ENCODE assay signal across 7 cellular contexts in genomic region chr15:40044717-40045571, GRCh38. TPM values are rescaled to one million over a fixed set of nuclear protein-coding genes. Genes with fewer than 3 reads are reported as not detected.
DNase-seq lines count a peak whose midpoint lies in the region; ATAC-seq, FAIRE-seq and TF ChIP-seq lines count a peak whose summit lies in the region.

No MANE protein-coding gene starts in this region.

- intact Hi-C loops in adrenal gland (cut with DNase I) (loop anchor here (5.0 to 10.0 kb wide), 3 partner anchors 120 to 230 kb away; partner anchors contain the start of gene BUB1B (in 1 of the 2)), sciatic nerve (cut with DNase I) (loop anchor here (5.0 kb wide), 1 partner anchor 227 kb away; no protein-coding TSS in a partner anchor)

- H3K27me3 Mint-ChIP-seq in T-cell = no peaks in the 10 kb centered on the region

- TF ChIP-seq POLR2A in GM12891 (IDR thresholded peaks at IDR 0.05; ENCODE audit: low read depth, low read length) = no peak
- no peak for TF ChIP-seq POLR2A in adrenal gland (IDR thresholded peaks at IDR 0.05)

- CTCF ChIA-PET in T-cell (lab: Charles Lee) = interaction anchor here (0.5 to 3.3 kb wide), 11 partner anchors 9 to 1264 kb away, joined by 3 to 22 read pairs (median 6); no protein-coding TSS in a partner anchor

- 3% methylated on average over 21 to 22 of the region's 22 CpGs for WGBS in adrenal gland, 4 donors

- no peaks in the 10 kb centered on the region for H3K9me3 Mint-ChIP-seq in T-cell

- H3K4me3 Mint-ChIP-seq in T-cell = peak overlapping the region in 2 of 3 donors; percentile 35 to 66

- H3K9me3 ChIP-seq in adrenal gland (replicated peaks in 1 of 3) = no peaks in the 10 kb centered on the region

- POLR2A ChIA-PET in T-cell (lab: Charles Lee) = no interaction called here

- H3K27me3 ChIP-seq in adrenal gland = no peaks in the 10 kb centered on the region

- no peak overlapping the region for H3K4me3 ChIP-seq in adrenal gland

- H3K36me3 ChIP-seq in adrenal gland (replicated peaks in 1 of 2) = no peaks in the 10 kb centered on the region

- DNase-seq in GM12891 (ENCODE audit: insufficient read length, low spot score) (peak; percentile 71), NCI-H1092 (lab: John Stamatoyannopoulos, UW) (peak; percentile 18), T-cell (peak; percentile 53 to 81 (median 70)), adrenal gland (peak; percentile 86 to 94 (median 89)), hepatic stellate cell (ENCODE audit: low spot score) (peak; percentile 92), sciatic nerve (ENCODE audit: low spot score) (peak; percentile 94)

- TF ChIP-seq CTCF in adrenal gland (IDR thresholded peaks at IDR 0.05) = peak; percentile 72 to 95 (median 91)

- H3K27ac Mint-ChIP-seq in T-cell = peak overlapping the region; percentile 65 to 95

- H3K36me3 Mint-ChIP-seq in T-cell = no peaks in the 10 kb centered on the region

- FAIRE-seq in GM12891 (lab: Jason Lieb, UNC) = peak; percentile 91

- ATAC-seq in HG02642 (IDR thresholded peaks at IDR 0.05; ENCODE audit: poor library complexity, unreplicated experiment) = peak; percentile 77
- ATAC-seq in T-cell (replicated peaks in 1 of 4) = peak; percentile 76 to 93 (median 84)
- ATAC-seq in sciatic nerve = peak; percentile 96

- peak overlapping the region in 1 of 5 donors; percentile 19 for H3K27ac ChIP-seq in adrenal gland

- peaks cover 23 to 40% of the 10 kb centered on the region in 2 donors for H3K4me1 ChIP-seq in adrenal gland (replicated peaks in 1 of 2)

- peaks cover 44 to 73% (median 63%) of the 10 kb centered on the region in 3 donors for H3K4me1 Mint-ChIP-seq in T-cell

TF ChIP-seq in GM12891, 5 proteins besides CTCF, POLR2A, EP300 and RAD21:
- TF ChIP-seq SPI1 (IDR thresholded peaks at IDR 0.05; ENCODE audit: low read depth, low read length) (no peak), PAX5 (IDR thresholded peaks at IDR 0.05; ENCODE audit: insufficient read depth, low read length, severe bottlenecking) (peak; percentile 92), POU2F2 (IDR thresholded peaks at IDR 0.05; ENCODE audit: low read depth, low read length) (0 out of 2 replicates have a peak, but pooled peaks have one; percentile 32), TAF1 (IDR thresholded peaks at IDR 0.05; ENCODE audit: low read depth, low read length) (no peak), POLR2AphosphoS5 (IDR thresholded peaks at IDR 0.05; ENCODE audit: low read depth, low read length) (no peak)

RNA-seq across cellular contexts. Expression of gene SRP14, which starts 6.0 kb away (rescaled TPM):
- polyA plus RNA-seq in GM12891 (2012; ENCODE audit: low read depth, missing spikeins) = 340 TPM
- total RNA-seq in T-cell (100 to 1,000 TPM; 115 to 128 (median 119) TPM), adrenal gland (100 to 1,000 TPM; 173 to 689 (median 275) TPM), sciatic nerve (150 TPM)
- polyA plus RNA-seq in adrenal gland = 100 to 1,000 TPM; 352 to 989 (median 549) TPM

Comparison
In these comparisons a context has a peak if more than half of its experiments do, and no peak if none do; other contexts are left out.
1. DNase-seq: peak in every context shown above with its lines; median percentile 94 in sciatic nerve; 92 in hepatic stellate cell; 89 in adrenal gland; 71 in GM12891; 70 in T-cell; 18 in NCI-H1092.